14 cellular contexts compared by ENCODE assay signal in the genomic region with DNA sequence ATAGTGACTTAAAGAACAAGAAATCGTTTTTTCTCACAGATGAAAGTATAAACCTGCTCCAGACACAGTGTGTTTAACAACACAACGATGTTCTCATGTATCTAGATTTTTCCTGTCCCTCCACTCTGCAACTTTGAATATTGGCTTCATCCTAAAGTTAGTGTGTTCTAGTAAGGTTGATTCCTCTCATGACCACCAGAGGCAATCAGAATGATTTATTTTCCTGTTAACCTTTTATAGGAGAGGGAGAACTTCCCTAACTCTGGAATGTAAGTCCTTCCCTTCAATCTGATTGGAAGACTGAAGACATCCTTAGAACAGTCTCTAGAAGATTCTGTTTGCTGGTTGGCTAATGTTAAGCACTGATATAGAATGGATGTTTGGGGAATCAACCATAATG. TPM values are rescaled to one million over a fixed set of nuclear protein-coding genes. Genes with fewer than 3 reads are reported as not detected.
DNase-seq lines count a peak whose midpoint lies in the region; ATAC-seq and TF ChIP-seq lines count a peak whose summit lies in the region.
"Had no signal": no experiment of that assay in that cellular context is flagged by ENCODE, and none has a peak within 500 bp of the region (broad histone marks: within the 10 kb centered on the region; RNA-seq: fewer than 3 reads in every experiment).

No MANE protein-coding gene starts in this region.

- H3K9me3 ChIP-seq in osteoblast (ENCODE audit: low read depth, low read length), result no peaks in the 10 kb centered on the region
- H3K9me3 ChIP-seq: pancreas, thoracic aorta had no signal

- no peaks in the 10 kb centered on the region for H3K36me3 Mint-ChIP-seq in chondrocyte (ENCODE audit: low read depth)
- H3K36me3 Mint-ChIP-seq: brain had no signal

- peaks cover 2% of the 10 kb centered on the region for H3K27me3 Mint-ChIP-seq in chondrocyte (ENCODE audit: low read depth)
- H3K27me3 Mint-ChIP-seq: brain had no signal

- CTCF ChIA-PET in GM10248 (lab: Yijun Ruan, JAX), result no interaction called here

- POLR2A ChIA-PET in GM10248 (lab: Yijun Ruan, JAX), result no interaction called here

- no peak overlapping the region for H3K4me3 Mint-ChIP-seq in chondrocyte (ENCODE audit: unreplicated experiment)
- H3K4me3 Mint-ChIP-seq: brain; T-helper 2 cell treated with Interferon-gamma antibody and Interleukin-4, amounts not matched to agents 5 μg/mL and 100 μg/mL, for 36 hours had no signal

- no peaks in the 10 kb centered on the region for H3K4me1 Mint-ChIP-seq in chondrocyte (ENCODE audit: low read depth)
- H3K4me1 Mint-ChIP-seq: brain had no signal

- H3K27me3 ChIP-seq in GM06990 (replicated peaks; ENCODE audit: control insufficient read depth, insufficient read depth, low read length), result no peaks in the 10 kb centered on the region
- H3K27me3 ChIP-seq in osteoblast (ENCODE audit: insufficient read depth, low read length), result no peaks in the 10 kb centered on the region
- H3K27me3 ChIP-seq: left lung, pancreas had no signal

- DNase-seq in GM06990 (ENCODE audit: extremely low read depth, insufficient read length), result no peak
- peak; percentile 8 for DNase-seq in LNCaP clone FGC (ENCODE audit: low read depth)
- DNase-seq in chondrocyte (ENCODE audit: low spot score), result no peak
- no peak for DNase-seq in osteoblast (ENCODE audit: insufficient read length, low spot score, missing footprints)
- DNase-seq in GM10248 (ENCODE audit: extremely low spot score), result no peak
- DNase-seq in mesenteric fat pad (ENCODE audit: low spot score), result no peak
- DNase-seq: activated T-cell treated with anti-CD3 and anti-CD28 coated beads for 4 hours, left lung, pancreas had no signal

- no peaks in the 10 kb centered on the region for H3K4me1 ChIP-seq in osteoblast (ENCODE audit: insufficient read depth, low read length)
- H3K4me1 ChIP-seq: left lung, pancreas had no signal

- no peaks in the 10 kb centered on the region for H3K79me2 ChIP-seq in osteoblast (ENCODE audit: insufficient read depth, low read length)

- H3K36me3 ChIP-seq in GM06990 (ENCODE audit: control insufficient read depth, insufficient read depth, low read length) (no peaks in the 10 kb centered on the region), osteoblast (ENCODE audit: insufficient read depth, low read length) (no peaks in the 10 kb centered on the region)
- H3K36me3 ChIP-seq: left lung, pancreas, thoracic aorta had no signal

- ATAC-seq in GM18517 (IDR thresholded peaks at IDR 0.05; ENCODE audit: unreplicated experiment), result no peak
- ATAC-seq: esophagus mucosa, left lung, pancreas had no signal

- peak; percentile 9 for TF ChIP-seq CTCF in GM06990 (IDR thresholded peaks at IDR 0.05; ENCODE audit: insufficient read depth, low read length, poor library complexity, severe bottlenecking)
- 0 out of 2 replicates have a peak, but pooled peaks have one; percentile 16 for TF ChIP-seq CTCF in LNCaP clone FGC (IDR thresholded peaks at IDR 0.05; ENCODE audit: control insufficient read depth, extremely low read depth, insufficient read depth)
- peak; percentile 50 for TF ChIP-seq CTCF in chondrocyte (IDR thresholded peaks at IDR 0.05)
- peak; percentile 16 for TF ChIP-seq CTCF in osteoblast (IDR thresholded peaks at IDR 0.05; ENCODE audit: extremely low read depth, low read depth, low read length)
- TF ChIP-seq CTCF in GM10248 (IDR thresholded peaks at IDR 0.05; ENCODE audit: control extremely low read depth, extremely low read depth, low read depth, missing control alignments), result no peak

- H2AFZ ChIP-seq in osteoblast (ENCODE audit: low read length), result no peak overlapping the region

- H3K4me3 ChIP-seq in GM06990 (replicated peaks; ENCODE audit: low read depth, low read length) (no peak overlapping the region), LNCaP clone FGC (ENCODE audit: low read depth, low read length) (no peak overlapping the region), osteoblast (ENCODE audit: insufficient read depth, low read length) (no peak overlapping the region)
- H3K4me3 ChIP-seq: left lung, pancreas, thoracic aorta had no signal

- H3K9me3 Mint-ChIP-seq in chondrocyte (ENCODE audit: low read depth), result peaks cover 16% of the 10 kb centered on the region

- H3K27ac ChIP-seq in osteoblast (ENCODE audit: low read depth, low read length), result no peak overlapping the region
- H3K27ac ChIP-seq: left lung, pancreas, thoracic aorta had no signal

- no peak overlapping the region for H3K27ac Mint-ChIP-seq in chondrocyte (ENCODE audit: unreplicated experiment)
- H3K27ac Mint-ChIP-seq: brain; T-helper 2 cell treated with Interferon-gamma antibody and Interleukin-4, amounts not matched to agents 5 μg/mL and 100 μg/mL, for 36 hours had no signal

- H4K20me1 ChIP-seq in osteoblast (ENCODE audit: insufficient read depth, low read length), result no peaks in the 10 kb centered on the region

- no peak overlapping the region for H3K4me2 ChIP-seq in osteoblast (ENCODE audit: insufficient read depth, low read length)

RNA-seq across cellular contexts. Expression of a gene that starts 41.0 kb away (rescaled TPM):
- total RNA-seq in chondrocyte (1.7 to 2.2 TPM (median 2.0 TPM) in 3 replicates), osteoblast (4.7 and 5.1 TPM in 2 replicates), mesenteric fat pad (4.9 TPM)

RNA-seq across cellular contexts. Expression of a gene that starts 51.6 kb away (rescaled TPM):
- total RNA-seq in chondrocyte (not detected in 3 replicates), osteoblast (not detected in 2 replicates), mesenteric fat pad (not detected)
- total RNA-seq: esophagus mucosa, pancreas, thoracic aorta had no signal
